ENCODE assay signal across 12 cellular contexts in genomic region chr6:686528-686927, GRCh38. TPM values are rescaled to one million over a fixed set of nuclear protein-coding genes. Genes with fewer than 3 reads are reported as not detected.
DNase-seq lines count a peak whose midpoint lies in the region; ATAC-seq and TF ChIP-seq lines count a peak whose summit lies in the region.
"Had no signal": no experiment of that assay in that cellular context is flagged by ENCODE, and none has a peak within 500 bp of the region (broad histone marks: within the 10 kb centered on the region; RNA-seq: fewer than 3 reads in every experiment).

No MANE protein-coding gene starts in this region.

- no peaks in the 10 kb centered on the region for H3K27me3 ChIP-seq in Loucy (ENCODE audit: insufficient read depth, low read length, poor library complexity, severe bottlenecking)
- H3K27me3 ChIP-seq: ovary, tibial nerve had no signal

- no peak overlapping the region for H2AFZ ChIP-seq in Loucy (ENCODE audit: low read length)

- H3K4me2 ChIP-seq in Loucy (ENCODE audit: low read depth, low read length, poor library complexity, severe bottlenecking): no peak overlapping the region

- H3K4me3 ChIP-seq in Loucy (ENCODE audit: low read length, poor library complexity, severe bottlenecking): no peak overlapping the region
- no peak overlapping the region for H3K4me3 ChIP-seq in choroid plexus epithelial cell (ENCODE audit: low read depth, low read length)
- H3K4me3 ChIP-seq: ovary, tibial nerve had no signal

- TF ChIP-seq CTCF in Loucy (conservative IDR thresholded peaks at IDR 0.05; ENCODE audit: low read length): peak; percentile 58
- peak; percentile 40 for TF ChIP-seq CTCF in choroid plexus epithelial cell (conservative IDR thresholded peaks at IDR 0.05; ENCODE audit: low read depth, low read length)

- intact Hi-C loops in sciatic nerve (cut with DNase I): no loop called here

- H3K4me1 ChIP-seq in Loucy (ENCODE audit: insufficient read depth, low read length, poor library complexity, severe bottlenecking): peaks cover 65% of the 10 kb centered on the region

- no peak overlapping the region for H3K9ac ChIP-seq in Loucy (ENCODE audit: low read depth, low read length, poor library complexity, severe bottlenecking)

- no peaks in the 10 kb centered on the region for H3K36me3 ChIP-seq in Loucy (ENCODE audit: insufficient read depth, low read length)
- H3K36me3 ChIP-seq: ovary had no signal

- H3F3A ChIP-seq in Loucy (ENCODE audit: low read depth): no peaks in the 10 kb centered on the region

- no peaks in the 10 kb centered on the region for H3K9me3 ChIP-seq in Loucy (ENCODE audit: insufficient read depth, low read depth, low read length)
- H3K9me3 ChIP-seq: ovary, tibial nerve had no signal

- H3K9me2 ChIP-seq in Loucy (replicated peaks; ENCODE audit: low read depth, low read length): no peaks in the 10 kb centered on the region

- ATAC-seq in sciatic nerve (peak; percentile 56), HG03378 (IDR thresholded peaks at IDR 0.05; ENCODE audit: unreplicated experiment) (no peak)

- peaks cover 87% of the 10 kb centered on the region for H3K79me2 ChIP-seq in Loucy (ENCODE audit: insufficient read depth, low read length)

- peaks cover 26% of the 10 kb centered on the region for H4K20me1 ChIP-seq in Loucy (ENCODE audit: insufficient read depth, low read length, poor library complexity, severe bottlenecking)

- DNase-seq in SHP77 (lab: John Stamatoyannopoulos, UW): peak; percentile 20 to 25
- DNase-seq in SHP77 treated with DMSO at 0.1 percent for 48 hours (lab: John Stamatoyannopoulos, UW): no peak
- DNase-seq in choroid plexus epithelial cell (ENCODE audit: low read depth): no peak
- no peak for DNase-seq in sciatic nerve (ENCODE audit: low spot score)
- no peak for DNase-seq in NCI-H226
- DNase-seq in dedifferentiated amniotic fluid mesenchymal stem cell (ENCODE audit: extremely low spot score): no peak
- DNase-seq: activated CD4-positive, alpha-beta T cell treated with anti-CD3 and anti-CD28 coated beads for 1 hour; activated gamma-delta T cell treated with Interleukin-2 at 50 U/mL for 16 hours; ovary had no signal

RNA-seq across cellular contexts. Expression of gene EXOC2, which starts 6.4 kb away (rescaled TPM):
- 27.2 TPM for total RNA-seq in sciatic nerve

RNA-seq across cellular contexts. Expression of gene HUS1B, which starts 29.6 kb away (rescaled TPM):
- 2.0 TPM for total RNA-seq in sciatic nerve

Comparison
In these comparisons a context has a peak if more than half of its experiments do, and no peak if none do; other contexts are left out.
1. DNase-seq: peak in SHP77 (2 of 2); none in SHP77 treated with DMSO at 0.1 percent for 48 hours (single experiment), choroid plexus epithelial cell (single experiment), sciatic nerve (single experiment), NCI-H226 (single experiment) and dedifferentiated amniotic fluid mesenchymal stem cell (single experiment).